1 cellular context compared by ENCODE assay signal in genomic region chr19:13116282-13117175, GRCh38.
A peak's percentile ranks its signal among the peaks of the same experiment; 100 is the strongest.
TF ChIP-seq lines count a peak whose summit lies in the region.

TSS of gene TRMT1 (minus strand) at chr19:13116740. CDS start at chr19:13116399, 341 bp downstream.

TF ChIP-seq in HepG2, 621 proteins besides CTCF, POLR2A, EP300 and RAD21 (continued from another document and continues in another):
- TF ChIP-seq ARID4A (CRISPR knock-in tag; IDR thresholded peaks at IDR 0.05; ENCODE audit: borderline replicate concordance), result peak; percentile 99
- TF ChIP-seq SP2 (CRISPR knock-in tag; IDR thresholded peaks at IDR 0.05), result no peak
- TF ChIP-seq ZNF670 (CRISPR knock-in tag; IDR thresholded peaks at IDR 0.05; ENCODE audit: borderline replicate concordance), result peak; percentile 95; the same call in 1 of the 2 replicates
- TF ChIP-seq REPIN1 (CRISPR knock-in tag; IDR thresholded peaks at IDR 0.05; ENCODE audit: borderline replicate concordance, low read depth), result 0 out of 2 replicates have a peak, but pooled peaks have one; percentile 31
- no peak for TF ChIP-seq ZBTB8A (CRISPR knock-in tag; IDR thresholded peaks at IDR 0.05; ENCODE audit: borderline replicate concordance, low read depth)
- TF ChIP-seq, protein P1, sequence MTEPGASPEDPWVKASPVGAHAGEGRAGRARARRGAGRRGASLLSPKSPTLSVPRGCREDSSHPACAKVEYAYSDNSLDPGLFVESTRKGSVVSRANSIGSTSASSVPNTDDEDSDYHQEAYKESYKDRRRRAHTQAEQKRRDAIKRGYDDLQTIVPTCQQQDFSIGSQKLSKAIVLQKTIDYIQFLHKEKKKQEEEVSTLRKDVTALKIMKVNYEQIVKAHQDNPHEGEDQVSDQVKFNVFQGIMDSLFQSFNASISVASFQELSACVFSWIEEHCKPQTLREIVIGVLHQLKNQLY (CRISPR knock-in tag; IDR thresholded peaks at IDR 0.05), result 0 out of 2 replicates have a peak, but pooled peaks have one; percentile 18
- peak; percentile 91 for TF ChIP-seq SALL1 (CRISPR knock-in tag; IDR thresholded peaks at IDR 0.05)
- TF ChIP-seq SMARCC2 (IDR thresholded peaks at IDR 0.05), result no peak
- peak; percentile 77 for TF ChIP-seq ZNF350 (CRISPR knock-in tag; IDR thresholded peaks at IDR 0.05; ENCODE audit: borderline replicate concordance, low read depth)
- 0 out of 2 replicates have a peak, but pooled peaks have one; percentile 53 for TF ChIP-seq ZNF142 (CRISPR knock-in tag; IDR thresholded peaks at IDR 0.05)
- TF ChIP-seq JARID2 (CRISPR knock-in tag; IDR thresholded peaks at IDR 0.05; ENCODE audit: insufficient replicate concordance), result no peak
- peak; percentile 82 for TF ChIP-seq KMT2B (CRISPR knock-in tag; IDR thresholded peaks at IDR 0.05)
- TF ChIP-seq PTBP1 (IDR thresholded peaks at IDR 0.05; ENCODE audit: low read depth, low read length, poor library complexity, severe bottlenecking), result peak; percentile 59
- peak; percentile 40; the same call in 1 of the 2 replicates for TF ChIP-seq FOXA3 (CRISPR knock-in tag; IDR thresholded peaks at IDR 0.05)
- no peak for TF ChIP-seq HMG20A (CRISPR knock-in tag; IDR thresholded peaks at IDR 0.05; ENCODE audit: borderline replicate concordance)
- TF ChIP-seq, protein P2, sequence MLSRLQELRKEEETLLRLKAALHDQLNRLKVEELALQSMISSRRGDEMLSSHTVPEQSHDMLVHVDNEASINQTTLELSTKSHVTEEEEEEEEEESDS (CRISPR knock-in tag; IDR thresholded peaks at IDR 0.05; ENCODE audit: borderline replicate concordance), result no peak
- TF ChIP-seq ZNF484 (CRISPR knock-in tag; IDR thresholded peaks at IDR 0.05; ENCODE audit: borderline replicate concordance, low read depth), result no peak
- TF ChIP-seq ONECUT2 (CRISPR knock-in tag; IDR thresholded peaks at IDR 0.05), result no peak
- peak; percentile 85 for TF ChIP-seq IRF2 (CRISPR knock-in tag; IDR thresholded peaks at IDR 0.05)
- TF ChIP-seq TFE3 (CRISPR knock-in tag; IDR thresholded peaks at IDR 0.05), result peak; percentile 75; the same call in 1 of the 2 replicates
- TF ChIP-seq ZFP1 (CRISPR knock-in tag; IDR thresholded peaks at IDR 0.05), result no peak
- no peak for TF ChIP-seq REXO4 (CRISPR knock-in tag; IDR thresholded peaks at IDR 0.05; ENCODE audit: borderline replicate concordance)
- peak; percentile 86 for TF ChIP-seq STAT6 (CRISPR knock-in tag; IDR thresholded peaks at IDR 0.05; ENCODE audit: borderline replicate concordance)
- peak; percentile 66 for TF ChIP-seq XRCC5 (optimal IDR thresholded peaks at IDR 0.05; ENCODE audit: low read length)
- TF ChIP-seq NFRKB (IDR thresholded peaks at IDR 0.05), result peak; percentile 55; the same call in 1 of the 2 replicates
- TF ChIP-seq NR2C2 (CRISPR knock-in tag; IDR thresholded peaks at IDR 0.05; ENCODE audit: borderline replicate concordance), result peak; percentile 70; the same call in 1 of the 2 replicates
- TF ChIP-seq, protein P3, sequence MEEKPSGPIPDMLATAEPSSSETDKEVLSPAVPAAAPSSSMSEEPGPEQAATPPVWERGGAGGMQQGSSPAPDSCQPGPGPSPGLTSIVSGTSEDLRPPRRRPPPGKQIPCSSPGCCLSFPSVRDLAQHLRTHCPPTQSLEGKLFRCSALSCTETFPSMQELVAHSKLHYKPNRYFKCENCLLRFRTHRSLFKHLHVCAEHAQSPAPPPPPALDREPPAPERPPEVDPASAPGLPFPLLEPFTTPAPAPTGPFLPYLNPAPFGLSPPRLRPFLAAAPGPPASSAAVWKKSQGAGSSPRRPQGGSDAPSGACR (CRISPR knock-in tag; IDR thresholded peaks at IDR 0.05), result no peak
- peak; percentile 93 for TF ChIP-seq NFYB (CRISPR knock-in tag; IDR thresholded peaks at IDR 0.05)
- peak; percentile 75 for TF ChIP-seq HCFC1 (IDR thresholded peaks at IDR 0.05; ENCODE audit: low read depth, low read length)
- TF ChIP-seq, protein P4, sequence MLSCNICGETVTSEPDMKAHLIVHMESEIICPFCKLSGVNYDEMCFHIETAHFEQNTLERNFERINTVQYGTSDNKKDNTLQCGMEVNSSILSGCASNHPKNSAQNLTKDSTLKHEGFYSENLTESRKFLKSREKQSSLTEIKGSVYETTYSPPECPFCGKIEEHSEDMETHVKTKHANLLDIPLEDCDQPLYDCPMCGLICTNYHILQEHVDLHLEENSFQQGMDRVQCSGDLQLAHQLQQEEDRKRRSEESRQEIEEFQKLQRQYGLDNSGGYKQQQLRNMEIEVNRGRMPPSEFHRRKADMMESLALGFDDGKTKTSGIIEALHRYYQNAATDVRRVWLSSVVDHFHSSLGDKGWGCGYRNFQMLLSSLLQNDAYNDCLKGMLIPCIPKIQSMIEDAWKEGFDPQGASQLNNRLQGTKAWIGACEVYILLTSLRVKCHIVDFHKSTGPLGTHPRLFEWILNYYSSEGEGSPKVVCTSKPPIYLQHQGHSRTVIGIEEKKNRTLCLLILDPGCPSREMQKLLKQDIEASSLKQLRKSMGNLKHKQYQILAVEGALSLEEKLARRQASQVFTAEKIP (CRISPR knock-in tag; IDR thresholded peaks at IDR 0.05; ENCODE audit: borderline replicate concordance), result no peak
- TF ChIP-seq MIER3 (CRISPR knock-in tag; IDR thresholded peaks at IDR 0.05; ENCODE audit: borderline replicate concordance), result peak; percentile 64; the same call in 1 of the 2 replicates
- TF ChIP-seq TOE1 (CRISPR knock-in tag; IDR thresholded peaks at IDR 0.05), result no peak
- peak; percentile 41; the same call in 1 of the 2 replicates for TF ChIP-seq HHEX (CRISPR knock-in tag; IDR thresholded peaks at IDR 0.05)
- TF ChIP-seq THAP7 (CRISPR knock-in tag; IDR thresholded peaks at IDR 0.05), result 0 out of 2 replicates have a peak, but pooled peaks have one; percentile 28
- no peak for TF ChIP-seq ZNF468 (CRISPR knock-in tag; IDR thresholded peaks at IDR 0.05)
- no peak for TF ChIP-seq MEIS1 (CRISPR knock-in tag; IDR thresholded peaks at IDR 0.05; ENCODE audit: borderline replicate concordance)
- TF ChIP-seq, protein P5, sequence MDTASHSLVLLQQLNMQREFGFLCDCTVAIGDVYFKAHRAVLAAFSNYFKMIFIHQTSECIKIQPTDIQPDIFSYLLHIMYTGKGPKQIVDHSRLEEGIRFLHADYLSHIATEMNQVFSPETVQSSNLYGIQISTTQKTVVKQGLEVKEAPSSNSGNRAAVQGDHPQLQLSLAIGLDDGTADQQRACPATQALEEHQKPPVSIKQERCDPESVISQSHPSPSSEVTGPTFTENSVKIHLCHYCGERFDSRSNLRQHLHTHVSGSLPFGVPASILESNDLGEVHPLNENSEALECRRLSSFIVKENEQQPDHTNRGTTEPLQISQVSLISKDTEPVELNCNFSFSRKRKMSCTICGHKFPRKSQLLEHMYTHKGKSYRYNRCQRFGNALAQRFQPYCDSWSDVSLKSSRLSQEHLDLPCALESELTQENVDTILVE (CRISPR knock-in tag; IDR thresholded peaks at IDR 0.05), result peak; percentile 52
- TF ChIP-seq ZNF263 (CRISPR knock-in tag; IDR thresholded peaks at IDR 0.05), result no peak
